In genomic region chrX:8500203-8500602, GRCh38 we compare ENCODE assay signal across 7 cellular contexts. TPM values are rescaled to one million over a fixed set of nuclear protein-coding genes. Genes with fewer than 3 reads are reported as not detected.
"Had no signal": no experiment of that assay in that cellular context is flagged by ENCODE, and none has a peak within 500 bp of the region (broad histone marks: within the 10 kb centered on the region; RNA-seq: fewer than 3 reads in every experiment).

No MANE protein-coding gene starts in this region.

- ATAC-seq: GM12878 had no signal

- FAIRE-seq: G401.6, GM12878, GM12892, GM18507, GM19239 had no signal

- H3K4me3 ChIP-seq: GM12878 had no signal

- DNase-seq: GDM1, GF-D8 had no signal

RNA-seq across cellular contexts. Expression of gene VCX3B, which starts 35.6 kb away (rescaled TPM):
- total RNA-seq: GM12878 had no signal
